In the genomic region with DNA sequence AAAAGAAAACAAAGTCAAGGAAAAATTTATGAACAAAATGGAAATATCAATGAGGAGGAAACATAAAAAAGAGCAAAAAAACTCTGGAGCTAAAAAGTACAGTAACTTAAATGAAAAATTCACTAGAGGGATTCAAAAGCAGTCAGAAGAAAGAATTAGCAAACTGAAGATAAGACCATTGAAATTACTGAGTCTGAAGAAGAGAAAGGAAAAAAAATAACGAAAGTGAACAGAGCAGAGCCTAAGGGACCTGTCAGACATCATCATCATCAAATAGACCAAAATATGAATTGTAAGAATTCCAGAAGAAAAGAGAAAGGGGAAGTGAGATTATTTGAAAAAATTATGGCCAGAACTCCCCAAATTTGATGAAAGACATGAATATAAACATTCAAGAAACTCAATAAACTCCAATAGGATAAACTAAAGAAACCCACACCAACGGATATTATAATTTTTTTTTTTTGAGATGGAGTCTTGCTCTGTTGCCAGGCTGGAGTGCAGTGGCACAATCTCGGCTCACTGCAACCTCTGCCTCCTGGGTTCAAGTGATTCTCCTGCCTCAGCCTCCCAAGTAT, we compare ENCODE assay signal across 38 cellular contexts. TPM values are rescaled to one million over a fixed set of nuclear protein-coding genes. Genes with fewer than 3 reads are reported as not detected.
"Had no signal": no experiment of that assay in that cellular context is flagged by ENCODE, and none has a peak within 500 bp of the region (broad histone marks: within the 10 kb centered on the region; RNA-seq: fewer than 3 reads in every experiment).

No MANE protein-coding gene starts in this region.

- DNase-seq: Karpas-422, Kasumi-1, MG63, MM.1S, MV-4-11, NCI-H1048, NCI-H1092, NCI-H1092 treated with DMSO at 0.1 percent for 48 hours, NCI-H1105, NCI-H1105 treated with DMSO at 0.1 percent for 48 hours, NCI-H1417, NCI-H1417 treated with DMSO at 0.1 percent for 48 hours, NCI-H1436, NCI-H1436 treated with DMSO at 0.1 percent for 48 hours, NCI-H146, NCI-H1694, NCI-H1694 treated with DMSO at 0.1 percent for 48 hours, NCI-H187, NCI-H187 treated with DMSO at 0.1 percent for 48 hours, NCI-H1930, NCI-H2029, NCI-H2029 treated with DMSO at 0.1 percent for 48 hours, NCI-H2081, NCI-H2081 treated with DMSO at 0.1 percent for 48 hours, NCI-H2107, NCI-H2171, NCI-H2171 treated with DMSO at 0.1 percent for 48 hours, NCI-H2227 treated with DMSO at 0.1 percent for 48 hours, NCI-H226, NCI-H345, NCI-H446, NCI-H446 treated with DMSO at 0.1 percent for 48 hours, NCI-H510A, NCI-H510A treated with DMSO at 0.1 percent for 48 hours, NCI-H524 had no signal

- H3K36me3 ChIP-seq: MG63 had no signal

- H3K27me3 ChIP-seq: MG63 had no signal

- H3K4me3 ChIP-seq: MG63 had no signal

RNA-seq across cellular contexts. Expression of a gene that starts 16.2 kb away (rescaled TPM):
- total RNA-seq: LHCN-M2, M059J, NCI-H460 had no signal
